In the genomic region with DNA sequence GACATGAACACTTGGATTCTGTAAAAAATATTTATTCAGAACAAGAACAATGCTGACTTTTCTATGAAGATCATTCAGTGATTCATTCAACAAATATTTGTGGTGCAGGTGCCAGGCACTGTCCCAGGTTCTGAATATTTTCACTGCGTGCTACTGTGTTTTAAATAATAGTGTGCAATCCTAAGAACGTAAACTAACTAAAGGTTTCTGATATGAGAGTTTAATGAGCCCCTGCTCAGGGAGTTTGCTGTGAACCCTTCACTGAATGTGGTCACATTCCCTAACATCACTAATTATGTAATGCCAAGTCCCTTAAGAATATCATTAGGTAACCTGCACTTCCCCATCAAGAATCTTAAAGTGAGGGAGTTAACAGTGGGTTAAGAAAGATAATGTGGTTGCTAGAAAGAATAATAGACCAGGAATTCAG, we compare ENCODE assay signal across 9 cellular contexts. TPM values are rescaled to one million over a fixed set of nuclear protein-coding genes. Genes with fewer than 3 reads are reported as not detected.
DNase-seq lines count a peak whose midpoint lies in the region; ATAC-seq and TF ChIP-seq lines count a peak whose summit lies in the region.
"Had no signal": no experiment of that assay in that cellular context is flagged by ENCODE, and none has a peak within 500 bp of the region (broad histone marks: within the 10 kb centered on the region; RNA-seq: fewer than 3 reads in every experiment).

No MANE protein-coding gene starts in this region.

- H3K36me3 ChIP-seq in adrenal gland (replicated peaks in 1 of 2) = no peaks in the 10 kb centered on the region

- intact Hi-C loops in Calu3 (cut with micrococcal nuclease; ENCODE audit: unreplicated experiment) (no loop called here), adrenal gland (cut with DNase I) (no loop called here)

- H3K27me3 Mint-ChIP-seq in Calu3 (ENCODE audit: unreplicated experiment) = no peaks in the 10 kb centered on the region

- H3K4me1 ChIP-seq in adrenal gland (replicated peaks in 1 of 2) = peaks cover 0 to 24% of the 10 kb centered on the region in 2 donors

- TF ChIP-seq CTCF in Calu3 (IDR thresholded peaks at IDR 0.05; ENCODE audit: unreplicated experiment) (no peak), adrenal gland (IDR thresholded peaks at IDR 0.05) (no peak)

- WGBS in adrenal gland, 4 donors = 19 to 28% (median 20%) methylated on average over 2 of the region's 2 CpGs

- no peak overlapping the region for H3K4me3 Mint-ChIP-seq in Calu3 (ENCODE audit: low read depth, unreplicated experiment)

- no peak overlapping the region for H3K27ac ChIP-seq in adrenal gland

- H3K4me3 ChIP-seq in adrenal gland = no peak overlapping the region
- H3K4me3 ChIP-seq: mucosa of descending colon had no signal

- CTCF ChIA-PET in Calu3 (lab: Charles Lee) = no interaction called here

- peaks cover 22% of the 10 kb centered on the region for H3K36me3 Mint-ChIP-seq in Calu3 (ENCODE audit: insufficient read depth, unreplicated experiment)

- H3K9me3 ChIP-seq in adrenal gland (replicated peaks in 1 of 3) = no peaks in the 10 kb centered on the region
- H3K9me3 ChIP-seq: mucosa of descending colon had no signal

- DNase-seq in Calu3 (peak; percentile 50), LoVo (ENCODE audit: low spot score) (peak; percentile 59), adrenal gland (peak; percentile 27 to 62 (median 41)), lung microvascular endothelial cell (ENCODE audit: low read depth in 2 of 2) (peak; percentile 64 to 68), NCI-H345 (lab: John Stamatoyannopoulos, UW) (no peak)

- H3K4me1 Mint-ChIP-seq in Calu3 (ENCODE audit: low read depth, unreplicated experiment) = no peaks in the 10 kb centered on the region

- H3K9me3 Mint-ChIP-seq in Calu3 (ENCODE audit: low read depth, unreplicated experiment) = no peaks in the 10 kb centered on the region

- ATAC-seq in esophagus mucosa (no peak), GM19035 (IDR thresholded peaks at IDR 0.05; ENCODE audit: unreplicated experiment) (no peak), GM18870 (IDR thresholded peaks at IDR 0.05; ENCODE audit: unreplicated experiment) (no peak)
- ATAC-seq: mucosa of descending colon had no signal

- BruUV-seq in Calu3 (replicated peaks; lab: Mats Ljungman, UMichigan) = no TSS peak

- H3K27me3 ChIP-seq in adrenal gland = no peaks in the 10 kb centered on the region

- H3K27ac Mint-ChIP-seq in Calu3 (ENCODE audit: unreplicated experiment) = no peak overlapping the region

- no peak for TF ChIP-seq POLR2A in adrenal gland (IDR thresholded peaks at IDR 0.05)

RNA-seq across cellular contexts. Expression of a gene that starts 1.7 kb away (rescaled TPM):
- total RNA-seq in Calu3 (2022) = 1.9 and 2.2 TPM in 2 replicates
- 1 to 10 TPM; 4.3 to 7.5 (median 4.9) TPM for total RNA-seq in adrenal gland
- polyA plus RNA-seq in adrenal gland = 1 to 10 TPM; 1.1 to 5.9 (median 1.4) TPM
- 1.1 and 2.0 TPM in 2 replicates for total RNA-seq in lung microvascular endothelial cell
- total RNA-seq in esophagus mucosa = 0.20 TPM
